In the genomic region with DNA sequence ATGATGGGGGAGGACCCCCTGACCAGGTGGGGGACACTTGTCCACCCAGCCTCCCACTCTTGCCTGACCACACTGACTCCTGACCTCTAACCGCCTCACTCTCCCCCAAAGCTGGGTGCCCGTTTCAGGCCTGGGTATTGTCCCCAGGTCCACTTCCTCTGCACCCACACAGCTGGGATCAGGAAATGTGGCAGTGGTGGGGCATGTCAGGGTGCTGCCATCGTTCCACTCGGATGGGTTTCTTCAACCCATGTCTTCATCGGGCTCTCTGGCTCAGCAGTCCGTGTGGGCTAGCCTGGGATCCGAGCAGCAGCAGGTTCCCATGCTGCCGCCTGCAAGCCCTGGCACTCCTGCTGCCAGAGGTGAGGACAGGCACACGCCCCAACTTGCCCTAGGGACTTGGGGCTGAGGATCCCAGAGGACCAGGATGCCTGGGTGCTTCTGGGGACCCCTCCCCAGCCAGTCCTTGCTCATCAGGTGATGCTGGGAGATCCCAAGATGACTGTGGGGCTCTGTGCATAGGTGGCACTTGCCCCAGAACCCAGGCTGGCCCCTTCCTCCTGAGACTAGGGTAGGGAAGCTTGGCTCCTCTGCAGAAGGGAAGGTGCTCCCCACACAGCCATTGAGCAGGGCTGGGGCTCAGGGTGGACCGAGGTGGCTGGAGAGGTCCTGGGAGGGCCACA, we compare ENCODE assay signal across 25 cellular contexts. TPM values are rescaled to one million over a fixed set of nuclear protein-coding genes. Genes with fewer than 3 reads are reported as not detected.
A peak's percentile ranks its signal among the peaks of the same experiment; 100 is the strongest.
DNase-seq lines count a peak whose midpoint lies in the region; ATAC-seq and TF ChIP-seq lines count a peak whose summit lies in the region.
"Had no signal": no experiment of that assay in that cellular context is flagged by ENCODE, and none has a peak within 500 bp of the region (broad histone marks: within the 10 kb centered on the region; RNA-seq: fewer than 3 reads in every experiment).

No MANE protein-coding gene starts in this region.

- H3K27ac ChIP-seq in Karpas-422 (ENCODE audit: low read length) (no peak overlapping the region), hepatocyte (no peak overlapping the region), spleen (no peak overlapping the region)
- no peak overlapping the region for H3K27ac ChIP-seq in naive thymus-derived CD4-positive, alpha-beta T cell (ENCODE audit: low read depth, low read length)
- H3K27ac ChIP-seq: colonic mucosa, left lung had no signal

- no peak for ATAC-seq in naive thymus-derived CD4-positive, alpha-beta T cell
- ATAC-seq: effector memory CD8-positive, alpha-beta T cell; left lung; WTC11 had no signal

- H3K27me3 Mint-ChIP-seq in activated naive CD4-positive, alpha-beta T cell treated with anti-CD3 and anti-CD28 coated beads, Interleukin-2, amount 50 U/mL, for 24 hours, result no peaks in the 10 kb centered on the region
- H3K27me3 Mint-ChIP-seq in activated naive CD4-positive, alpha-beta T cell treated with anti-CD3 and anti-CD28 coated beads for 36 hours (ENCODE audit: low read depth), result peaks cover 7% of the 10 kb centered on the region
- H3K27me3 Mint-ChIP-seq in naive thymus-derived CD4-positive, alpha-beta T cell, result peaks cover 0 to 21% (median 8%) of the 10 kb centered on the region in 5 donors
- H3K27me3 Mint-ChIP-seq: brain had no signal

- no peaks in the 10 kb centered on the region for H3K27me3 ChIP-seq in Karpas-422 (ENCODE audit: low read length)
- H3K27me3 ChIP-seq in hepatocyte, result no peaks in the 10 kb centered on the region
- H3K27me3 ChIP-seq in spleen (replicated peaks in 1 of 7), result peaks cover 0 to 18% (median 9%) of the 10 kb centered on the region in 7 donors
- no peaks in the 10 kb centered on the region for H3K27me3 ChIP-seq in naive thymus-derived CD4-positive, alpha-beta T cell (ENCODE audit: control insufficient read depth in 2 of 2, insufficient read depth in 2 of 2, low read length in 2 of 2)
- H3K27me3 ChIP-seq: esophagus muscularis mucosa had no signal

- H3K36me3 ChIP-seq in Karpas-422 (ENCODE audit: insufficient read depth, low read length) (no peaks in the 10 kb centered on the region), hepatocyte (replicated peaks; ENCODE audit: insufficient read depth, low read depth) (no peaks in the 10 kb centered on the region), spleen (no peaks in the 10 kb centered on the region)
- H3K36me3 ChIP-seq in naive thymus-derived CD4-positive, alpha-beta T cell (ENCODE audit: control insufficient read depth in 2 of 3, insufficient read depth in 3 of 3, low read length in 3 of 3), result no peaks in the 10 kb centered on the region
- H3K36me3 ChIP-seq: colonic mucosa, esophagus muscularis mucosa, left lung had no signal

- peaks cover 11% of the 10 kb centered on the region for H3K4me1 Mint-ChIP-seq in activated naive CD4-positive, alpha-beta T cell treated with anti-CD3 and anti-CD28 coated beads, Interleukin-2, amount 50 U/mL, for 24 hours
- H3K4me1 Mint-ChIP-seq in activated naive CD4-positive, alpha-beta T cell treated with anti-CD3 and anti-CD28 coated beads for 36 hours (ENCODE audit: low read depth), result peaks cover 7% of the 10 kb centered on the region
- H3K4me1 Mint-ChIP-seq in naive thymus-derived CD4-positive, alpha-beta T cell, result peaks cover 0 to 15% (median 11%) of the 10 kb centered on the region in 7 donors

- H3K4me3 ChIP-seq in Karpas-422 (ENCODE audit: low read length), result no peak overlapping the region
- no peak overlapping the region for H3K4me3 ChIP-seq in hepatocyte
- H3K4me3 ChIP-seq in spleen, result no peak overlapping the region
- no peak overlapping the region for H3K4me3 ChIP-seq in naive thymus-derived CD4-positive, alpha-beta T cell (ENCODE audit: low read length)
- H3K4me3 ChIP-seq: colonic mucosa, esophagus muscularis mucosa, left lung had no signal

- CTCF ChIA-PET in activated naive CD4-positive, alpha-beta T cell treated with anti-CD3 and anti-CD28 coated beads for 36 hours (lab: Charles Lee), result interaction anchor here (3.7 kb wide), 1 partner anchor 62 kb away, joined by 29 read pairs; no protein-coding TSS in a partner anchor
- CTCF ChIA-PET in naive thymus-derived CD4-positive, alpha-beta T cell (lab: Charles Lee), result no interaction called here

- WGBS in hepatocyte (ENCODE audit: low lambda C conversion rate, missing lambda C conversion rate), result 86% methylated on average over 10 of the region's 10 CpGs
- WGBS in spleen, 5 donors, result 69 to 86% (median 75%) methylated on average over 3 to 10 of the region's 10 CpGs

- H3K9me2 ChIP-seq in Karpas-422 (replicated peaks; ENCODE audit: insufficient read depth, low read length) (no peaks in the 10 kb centered on the region), hepatocyte (replicated peaks; ENCODE audit: insufficient read depth) (no peaks in the 10 kb centered on the region)

- H3K4me1 ChIP-seq in Karpas-422 (ENCODE audit: low read length) (peaks cover 22% of the 10 kb centered on the region), hepatocyte (ENCODE audit: insufficient read depth) (peaks cover 13% of the 10 kb centered on the region), spleen (peaks cover 8 to 37% (median 24%) of the 10 kb centered on the region in 6 donors)
- peaks cover 0 to 2% of the 10 kb centered on the region in 2 donors for H3K4me1 ChIP-seq in naive thymus-derived CD4-positive, alpha-beta T cell (ENCODE audit: control insufficient read depth in 2 of 2, insufficient read depth in 2 of 2, low read length in 2 of 2)

- H3K9ac ChIP-seq in Karpas-422 (ENCODE audit: low read length), result peak overlapping the region; percentile 6

- H3K4me2 ChIP-seq in Karpas-422 (ENCODE audit: low read depth, low read length, poor library complexity, severe bottlenecking) (no peak overlapping the region), hepatocyte (no peak overlapping the region)

- DNase-seq in activated naive CD4-positive, alpha-beta T cell treated with anti-CD3 and anti-CD28 coated beads for 36 hours, result no peak
- DNase-seq in Karpas-422, result no peak
- DNase-seq in hepatocyte (ENCODE audit: low spot score), result peak; percentile 4
- DNase-seq in spleen, result peak; percentile 62
- no peak for DNase-seq in NCI-H1417 (lab: John Stamatoyannopoulos, UW)
- no peak for DNase-seq in OCI-M2 (lab: John Stamatoyannopoulos, UW; ENCODE audit: unreplicated experiment)
- DNase-seq in naive thymus-derived CD4-positive, alpha-beta T cell, result no peak
- DNase-seq: activated CD4-positive, alpha-beta T cell treated with anti-CD3 and anti-CD28 coated beads, Interleukin-2, amount 50 U/mL, for 4 hours; C1 segment of cervical spinal cord; colonic mucosa; effector memory CD8-positive, alpha-beta T cell; foreskin melanocyte; HCEC 1CT; NCI-H1105; NCI-H2029; NCI-H446; SW 1271 had no signal

- H3K9me3 ChIP-seq in Karpas-422 (ENCODE audit: low read length) (no peaks in the 10 kb centered on the region), hepatocyte (ENCODE audit: low read depth) (no peaks in the 10 kb centered on the region), spleen (no peaks in the 10 kb centered on the region)
- H3K9me3 ChIP-seq in naive thymus-derived CD4-positive, alpha-beta T cell (ENCODE audit: control insufficient read depth in 2 of 3, low read length in 3 of 3), result no peaks in the 10 kb centered on the region
- H3K9me3 ChIP-seq: colonic mucosa, esophagus muscularis mucosa, left lung had no signal

- intact Hi-C loops in activated naive CD4-positive, alpha-beta T cell treated with anti-CD3 and anti-CD28 coated beads for 36 hours (cut with micrococcal nuclease), result loop anchor here (10.0 kb wide), 1 partner anchor 512 kb away; a partner anchor contains a TSS
- intact Hi-C loops in spleen (cut with DNase I; ENCODE audit: low total_unique reads), result no loop called here
- intact Hi-C loops in naive thymus-derived CD4-positive, alpha-beta T cell (cut with micrococcal nuclease), result no loop called here

- peak overlapping the region; percentile 35 for H3K27ac Mint-ChIP-seq in activated naive CD4-positive, alpha-beta T cell treated with anti-CD3 and anti-CD28 coated beads, Interleukin-2, amount 50 U/mL, for 24 hours
- no peak overlapping the region for H3K27ac Mint-ChIP-seq in activated naive CD4-positive, alpha-beta T cell treated with anti-CD3 and anti-CD28 coated beads for 36 hours
- H3K27ac Mint-ChIP-seq in naive thymus-derived CD4-positive, alpha-beta T cell, result peak overlapping the region in 2 of 9 donors; percentile 49 to 65
- H3K27ac Mint-ChIP-seq: type B pancreatic cell, WTC11 had no signal

- no peaks in the 10 kb centered on the region for H3K9me3 Mint-ChIP-seq in activated naive CD4-positive, alpha-beta T cell treated with anti-CD3 and anti-CD28 coated beads, Interleukin-2, amount 50 U/mL, for 24 hours
- H3K9me3 Mint-ChIP-seq in activated naive CD4-positive, alpha-beta T cell treated with anti-CD3 and anti-CD28 coated beads for 36 hours, result no peaks in the 10 kb centered on the region
- H3K9me3 Mint-ChIP-seq in naive thymus-derived CD4-positive, alpha-beta T cell, result no peaks in the 10 kb centered on the region
- H3K9me3 Mint-ChIP-seq: effector memory CD8-positive, alpha-beta T cell; neural crest cell; type B pancreatic cell; WTC11 had no signal

- no peak for TF ChIP-seq CTCF in hepatocyte (IDR thresholded peaks at IDR 0.05; ENCODE audit: poor library complexity)
- no peak for TF ChIP-seq CTCF in spleen (IDR thresholded peaks at IDR 0.05 in 8 of 11, conservative IDR thresholded peaks at IDR 0.05 in 3 of 11)

- H2AFZ ChIP-seq in Karpas-422 (ENCODE audit: low read length) (no peak overlapping the region), hepatocyte (no peak overlapping the region)

- no peaks in the 10 kb centered on the region for H3K36me3 Mint-ChIP-seq in activated naive CD4-positive, alpha-beta T cell treated with anti-CD3 and anti-CD28 coated beads, Interleukin-2, amount 50 U/mL, for 24 hours
- no peaks in the 10 kb centered on the region for H3K36me3 Mint-ChIP-seq in activated naive CD4-positive, alpha-beta T cell treated with anti-CD3 and anti-CD28 coated beads for 36 hours (ENCODE audit: low read depth)
- H3K36me3 Mint-ChIP-seq in naive thymus-derived CD4-positive, alpha-beta T cell, result no peaks in the 10 kb centered on the region
- H3K36me3 Mint-ChIP-seq: brain, type B pancreatic cell, WTC11 had no signal

- TF ChIP-seq POLR2A in spleen (IDR thresholded peaks at IDR 0.05), result no peak

- H4K20me1 ChIP-seq in Karpas-422 (ENCODE audit: insufficient read depth, low read depth, low read length) (peaks cover 13% of the 10 kb centered on the region; the same call in 1 of the 2 replicates), hepatocyte (ENCODE audit: insufficient read depth, poor library complexity, severe bottlenecking) (no peaks in the 10 kb centered on the region)

- H3K4me3 Mint-ChIP-seq in activated naive CD4-positive, alpha-beta T cell treated with anti-CD3 and anti-CD28 coated beads, Interleukin-2, amount 50 U/mL, for 24 hours, result no peak overlapping the region
- no peak overlapping the region for H3K4me3 Mint-ChIP-seq in activated naive CD4-positive, alpha-beta T cell treated with anti-CD3 and anti-CD28 coated beads for 36 hours
- H3K4me3 Mint-ChIP-seq in naive thymus-derived CD4-positive, alpha-beta T cell, result no peak overlapping the region
- H3K4me3 Mint-ChIP-seq: effector memory CD8-positive, alpha-beta T cell; type B pancreatic cell; WTC11 had no signal

- H3K79me2 ChIP-seq in Karpas-422 (ENCODE audit: low read length), result no peaks in the 10 kb centered on the region
- H3K79me2 ChIP-seq in hepatocyte, result peaks cover 4% of the 10 kb centered on the region

- POLR2A ChIA-PET in naive thymus-derived CD4-positive, alpha-beta T cell (lab: Charles Lee), result no interaction called here

RNA-seq across cellular contexts. Expression of a gene that starts 2.9 kb away (rescaled TPM):
- under 1 TPM; 0.40 to 0.43 TPM for total RNA-seq in activated naive CD4-positive, alpha-beta T cell treated with anti-CD3 and anti-CD28 coated beads for 36 hours
- 9.4 and 14.5 TPM in 2 replicates for total RNA-seq in Karpas-422 (2014; rRNA removed; shearing (Covaris generic); ENCODE audit: low replicate concordance)
- 4.5 and 6.4 TPM in 2 replicates for total RNA-seq in hepatocyte
- polyA plus RNA-seq in hepatocyte, result 5.1 and 9.3 TPM in 2 replicates
- total RNA-seq in spleen, result 1 to 10 TPM; 1.7 to 4.0 (median 3.4) TPM
- polyA plus RNA-seq in spleen, result 1 to 10 TPM; 3.7 to 4.3 (median 3.9) TPM
- total RNA-seq in naive thymus-derived CD4-positive, alpha-beta T cell, result 1 to 10 TPM in 4 of 5 experiments, under 1 TPM in 1; 0.51 to 2.1 (median 1.3) TPM
- polyA plus RNA-seq in naive thymus-derived CD4-positive, alpha-beta T cell, result under 1 TPM; 0.26 to 0.72 TPM

RNA-seq across cellular contexts. Expression of a gene that starts 4.5 kb away (rescaled TPM):
- total RNA-seq in activated naive CD4-positive, alpha-beta T cell treated with anti-CD3 and anti-CD28 coated beads for 36 hours, result under 1 TPM; 0.10 TPM
- total RNA-seq in Karpas-422 (2014; rRNA removed; shearing (Covaris generic); ENCODE audit: low replicate concordance), result under 0.01 TPM in 1 of 2 replicates, not detected in the other
- 4.6 and 5.9 TPM in 2 replicates for total RNA-seq in hepatocyte
- polyA plus RNA-seq in hepatocyte, result 1.8 and 2.4 TPM in 2 replicates
- 1 to 10 TPM in 1 of 7 donors, under 1 TPM in 6; 0.26 to 1.3 (median 0.66) TPM for total RNA-seq in spleen
- polyA plus RNA-seq in spleen, result under 1 TPM; 0.30 to 0.86 (median 0.76) TPM
- total RNA-seq in naive thymus-derived CD4-positive, alpha-beta T cell, result under 1 TPM in 1 of 5 experiments, not detected in 4; 0.02 TPM
- not detected for polyA plus RNA-seq in naive thymus-derived CD4-positive, alpha-beta T cell

RNA-seq across cellular contexts. Expression of a gene that starts 38.2 kb away (rescaled TPM):
- total RNA-seq in activated naive CD4-positive, alpha-beta T cell treated with anti-CD3 and anti-CD28 coated beads for 36 hours, result 10 to 100 TPM; 59.6 to 60.4 TPM
- total RNA-seq in Karpas-422 (2014; rRNA removed; shearing (Covaris generic); ENCODE audit: low replicate concordance), result 25.2 and 33.5 TPM in 2 replicates
- total RNA-seq in hepatocyte, result 13.6 and 15.7 TPM in 2 replicates
- 15.0 and 17.1 TPM in 2 replicates for polyA plus RNA-seq in hepatocyte
- 10 to 100 TPM in 2 of 7 donors, 1 to 10 TPM in 5; 6.5 to 15.1 (median 8.7) TPM for total RNA-seq in spleen
- polyA plus RNA-seq in spleen, result 10 to 100 TPM in 1 of 3 donors, 1 to 10 TPM in 2; 5.8 to 10.5 (median 8.5) TPM
- 10 to 100 TPM; 12.7 to 47.8 (median 14.0) TPM for total RNA-seq in naive thymus-derived CD4-positive, alpha-beta T cell
- polyA plus RNA-seq in naive thymus-derived CD4-positive, alpha-beta T cell, result 10 to 100 TPM in 1 of 2 donors, 1 to 10 TPM in 1; 8.0 to 12.1 TPM

RNA-seq across cellular contexts. Expression of a gene that starts 58.0 kb away (rescaled TPM):
- not detected for total RNA-seq in activated naive CD4-positive, alpha-beta T cell treated with anti-CD3 and anti-CD28 coated beads for 36 hours
- 146 and 265 TPM in 2 replicates for total RNA-seq in Karpas-422 (2014; rRNA removed; shearing (Covaris generic); ENCODE audit: low replicate concordance)
- total RNA-seq in hepatocyte, result not detected in 2 replicates
- polyA plus RNA-seq in hepatocyte, result 0.77 and 1.1 TPM in 2 replicates
- 10 to 100 TPM in 6 of 7 donors, 1 to 10 TPM in 1; 5.4 to 30.2 (median 13.9) TPM for total RNA-seq in spleen
- polyA plus RNA-seq in spleen, result 10 to 100 TPM; 25.8 to 31.3 (median 29.8) TPM
- total RNA-seq in naive thymus-derived CD4-positive, alpha-beta T cell, result 10 to 100 TPM in 1 of 5 experiments, 1 to 10 TPM in 2, under 1 TPM in 2; 0.10 to 32.0 (median 1.2) TPM
- under 1 TPM in 1 of 2 donors, not detected in 1; 0.35 TPM for polyA plus RNA-seq in naive thymus-derived CD4-positive, alpha-beta T cell
- total RNA-seq: A673 had no signal

Comparison
In these comparisons a context has a peak if more than half of its experiments do, and no peak if none do; other contexts are left out.
1. DNase-seq: peak in hepatocyte (single experiment) and spleen (single experiment); none in activated naive CD4-positive, alpha-beta T cell treated with anti-CD3 and anti-CD28 coated beads for 36 hours (single experiment), Karpas-422 (single experiment), NCI-H1417 (0 of 3), OCI-M2 (single experiment) and naive thymus-derived CD4-positive, alpha-beta T cell (0 of 9).